ENCODE assay signal across 8 cellular contexts in genomic region chr9:98045234-98046160, GRCh38.
A peak's percentile ranks its signal among the peaks of the same experiment; 100 is the strongest.
DNase-seq lines count a peak whose midpoint lies in the region; ATAC-seq and TF ChIP-seq lines count a peak whose summit lies in the region.

No MANE protein-coding gene starts in this region.

- TF ChIP-seq POLR2A in Raji (IDR thresholded peaks at IDR 0.05; ENCODE audit: insufficient read depth, low read depth, low read length), result peak; percentile 71

- H3K27ac ChIP-seq in effector memory CD4-positive, alpha-beta T cell (ENCODE audit: insufficient read depth, low read length, poor library complexity, severe bottlenecking), result no peak overlapping the region
- no peak overlapping the region for H3K27ac ChIP-seq in subcutaneous abdominal adipose tissue (ENCODE audit: low read depth, low read length)

- no peaks in the 10 kb centered on the region for H3K36me3 ChIP-seq in effector memory CD4-positive, alpha-beta T cell (ENCODE audit: control insufficient read depth, insufficient read depth, low read length)
- no peaks in the 10 kb centered on the region for H3K36me3 ChIP-seq in subcutaneous abdominal adipose tissue (ENCODE audit: control insufficient read depth in 5 of 5, insufficient read depth in 5 of 5, low read length in 5 of 5)

- no peak overlapping the region for H3K9ac ChIP-seq in subcutaneous abdominal adipose tissue (ENCODE audit: low read length in 5 of 5)

- no peaks in the 10 kb centered on the region for H3K27me3 ChIP-seq in effector memory CD4-positive, alpha-beta T cell (replicated peaks; ENCODE audit: control insufficient read depth, insufficient read depth, low read length, poor library complexity, severe bottlenecking)
- no peaks in the 10 kb centered on the region for H3K27me3 ChIP-seq in subcutaneous abdominal adipose tissue (ENCODE audit: control insufficient read depth in 5 of 5, insufficient read depth in 4 of 5, low read length in 5 of 5)

- H3K9me3 ChIP-seq in effector memory CD4-positive, alpha-beta T cell (ENCODE audit: control insufficient read depth, low read length), result no peaks in the 10 kb centered on the region
- H3K9me3 ChIP-seq in subcutaneous abdominal adipose tissue (ENCODE audit: control insufficient read depth in 5 of 5, low read length in 5 of 5), result no peaks in the 10 kb centered on the region

- ATAC-seq in HG03135 (IDR thresholded peaks at IDR 0.05; ENCODE audit: unreplicated experiment), result peak; percentile 89

- peaks cover 3% of the 10 kb centered on the region for H3K4me1 ChIP-seq in effector memory CD4-positive, alpha-beta T cell (ENCODE audit: control insufficient read depth, insufficient read depth, low read length, poor library complexity, severe bottlenecking)
- H3K4me1 ChIP-seq in subcutaneous abdominal adipose tissue (ENCODE audit: control insufficient read depth in 5 of 5, insufficient read depth in 5 of 5, low read length in 5 of 5), result peaks cover 0 to 9% (median 8%) of the 10 kb centered on the region in 5 donors

- H3K4me3 ChIP-seq in effector memory CD4-positive, alpha-beta T cell (ENCODE audit: insufficient read depth, low read depth, low read length, poor library complexity, severe bottlenecking), result peak overlapping the region; percentile 39
- peak overlapping the region in 4 of 5 donors; percentile 17 to 55 (median 44) for H3K4me3 ChIP-seq in subcutaneous abdominal adipose tissue (ENCODE audit: low read depth in 1 of 5, low read length in 5 of 5)

- DNase-seq in activated naive CD4-positive, alpha-beta T cell treated with Interleukin-2 at 50 U/mL for 16 hours, result peak; percentile 20
- DNase-seq in activated naive CD4-positive, alpha-beta T cell (lab: John Stamatoyannopoulos, UW), result no peak
- peak; percentile 17 to 31 (median 17) for DNase-seq in effector memory CD4-positive, alpha-beta T cell
- DNase-seq in HuH-7 (ENCODE audit: low spot score), result no peak
- no peak for DNase-seq in NCI-H2171 treated with DMSO at 0.1 percent for 48 hours (lab: John Stamatoyannopoulos, UW)

Comparison
In these comparisons a context has a peak if more than half of its experiments do, and no peak if none do; other contexts are left out.
1. DNase-seq: peak in activated naive CD4-positive, alpha-beta T cell treated with Interleukin-2 at 50 U/mL for 16 hours (single experiment) and effector memory CD4-positive, alpha-beta T cell (3 of 3); none in activated naive CD4-positive, alpha-beta T cell (0 of 4), HuH-7 (single experiment) and NCI-H2171 treated with DMSO at 0.1 percent for 48 hours (single experiment).